In genomic region chr16:72317378-72317777, GRCh38 we compare ENCODE assay signal across 20 cellular contexts.
DNase-seq lines count a peak whose midpoint lies in the region; ATAC-seq, FAIRE-seq and TF ChIP-seq lines count a peak whose summit lies in the region.
"Had no signal": no experiment of that assay in that cellular context is flagged by ENCODE, and none has a peak within 500 bp of the region (broad histone marks: within the 10 kb centered on the region; RNA-seq: fewer than 3 reads in every experiment).

No MANE protein-coding gene starts in this region.

- H3K27ac ChIP-seq in HepG2 (ENCODE audit: extremely low read length, insufficient read depth, low read length), result no peak overlapping the region
- H3K27ac ChIP-seq in right lobe of liver, result no peak overlapping the region
- H3K27ac ChIP-seq in body of pancreas, result no peak overlapping the region
- peak overlapping the region in 1 of 2 donors; percentile 18 for H3K27ac ChIP-seq in left lung
- H3K27ac ChIP-seq in tibial artery, result peak overlapping the region; percentile 6 to 38
- H3K27ac ChIP-seq in CD4-positive, alpha-beta T cell (ENCODE audit: low read depth, low read length), result no peak overlapping the region
- H3K27ac ChIP-seq: spleen had no signal

- no peak for DNase-seq in HepG2 (ENCODE audit: low spot score)
- DNase-seq in right lobe of liver, result no peak
- no peak for DNase-seq in body of pancreas
- no peak for DNase-seq in left lung
- DNase-seq in tibial artery, result no peak
- no peak for DNase-seq in CD4-positive, alpha-beta T cell
- no peak for DNase-seq in ureter (ENCODE audit: low spot score)
- no peak for DNase-seq in GM20000 (ENCODE audit: low spot score)
- DNase-seq: activated CD8-positive, alpha-beta memory T cell treated with anti-CD3 and anti-CD28 coated beads, Interleukin-2, amount 50 U/mL, for 4 hours; activated naive CD4-positive, alpha-beta T cell treated with anti-CD3 and anti-CD28 coated beads, Interleukin-2, amount 10 ng/mL, durations not matched to agents 7 days and 5 days; mammary epithelial cell; NCI-H1436; NCI-H226; NK-92 treated with Interleukin-12 subunit alpha and Interleukin-12 subunit beta, amount 100 ng/mL, for 24 hours; spleen; stimulated activated naive CD4-positive, alpha-beta T cell; T-helper 17 cell had no signal

- no peaks in the 10 kb centered on the region for H3K27me3 Mint-ChIP-seq in CD4-positive, alpha-beta T cell
- H3K27me3 Mint-ChIP-seq: activated naive CD4-positive, alpha-beta T cell treated with anti-CD3 and anti-CD28 coated beads, Interleukin-2, amount 10 ng/mL, durations not matched to agents 7 days and 5 days; central memory CD8-positive, alpha-beta T cell; T-helper 17 cell had no signal

- in situ Hi-C loops in HepG2 (cut with HindIII; ENCODE audit: extremely low pct_ligation_motif_present, low pct_unique_long_range_greater_than_20kb), result no loop called here

- TF ChIP-seq EP300 in HepG2 (IDR thresholded peaks at IDR 0.05; ENCODE audit: low read depth in 2 of 2, low read length in 2 of 2), result no peak
- TF ChIP-seq EP300 in HepG2 (CRISPR knock-in tag; IDR thresholded peaks at IDR 0.05; ENCODE audit: borderline replicate concordance), result no peak

- 97% methylated on average over 4 of the region's 4 CpGs for WGBS in HepG2 (ENCODE audit: low lambda C conversion rate)
- 47% methylated on average over 4 of the region's 4 CpGs for WGBS in right lobe of liver (ENCODE audit: insufficient coverage, low coverage, low lambda C conversion rate, missing lambda C conversion rate)
- WGBS in body of pancreas, 2 donors, result 54 to 63% methylated on average over 4 of the region's 4 CpGs

- no peak overlapping the region for H3K4me2 ChIP-seq in HepG2 (ENCODE audit: low read depth, low read length)

- TF ChIP-seq CTCF in HepG2 (CRISPR knock-in tag; IDR thresholded peaks at IDR 0.05), result no peak
- TF ChIP-seq CTCF in right lobe of liver (IDR thresholded peaks at IDR 0.05), result no peak
- no peak for TF ChIP-seq CTCF in body of pancreas (IDR thresholded peaks at IDR 0.05)
- TF ChIP-seq CTCF in left lung (IDR thresholded peaks at IDR 0.05), result no peak
- no peak for TF ChIP-seq CTCF in tibial artery (IDR thresholded peaks at IDR 0.05)
- no peak for TF ChIP-seq CTCF in CD4-positive, alpha-beta T cell (IDR thresholded peaks at IDR 0.05)
- TF ChIP-seq CTCF in GM20000 (IDR thresholded peaks at IDR 0.05; ENCODE audit: extremely low read depth, missing control alignments), result no peak

- no peak for FAIRE-seq in HepG2 (lab: Jason Lieb, UNC)
- FAIRE-seq: K562 had no signal

- H3K4me3 ChIP-seq in HepG2 (replicated peaks in 1 of 3; ENCODE audit: insufficient read depth in 1 of 3, low read depth in 2 of 3, low read length in 3 of 3) (no peak overlapping the region), right lobe of liver (no peak overlapping the region), body of pancreas (no peak overlapping the region), left lung (no peak overlapping the region), tibial artery (no peak overlapping the region)
- H3K4me3 ChIP-seq: K562, spleen had no signal

- H3K9ac ChIP-seq in HepG2 (ENCODE audit: insufficient read depth, low read depth, low read length), result no peak overlapping the region

- H3K9me3 Mint-ChIP-seq in CD4-positive, alpha-beta T cell, result peaks cover 5% of the 10 kb centered on the region

- POLR2A ChIA-PET in HepG2 (lab: Yijun Ruan, JAX), result no interaction called here
- POLR2A ChIA-PET in CD4-positive, alpha-beta T cell (lab: Charles Lee), result no interaction called here

- TF ChIP-seq POLR2A in HepG2 (IDR thresholded peaks at IDR 0.05; ENCODE audit: insufficient read depth in 1 of 2, low read depth in 2 of 2, low read length in 2 of 2) (no peak), right lobe of liver (IDR thresholded peaks at IDR 0.05) (no peak), body of pancreas (IDR thresholded peaks at IDR 0.05) (no peak)

- intact Hi-C loops in HepG2 (cut with micrococcal nuclease; ENCODE audit: unreplicated experiment) (no loop called here), right lobe of liver (cut with DNase I) (no loop called here), body of pancreas (cut with DNase I) (no loop called here), left lung (cut with DNase I) (no loop called here), tibial artery (cut with DNase I; ENCODE audit: low total_unique reads) (no loop called here)
- intact Hi-C loops in CD4-positive, alpha-beta T cell (cut with DNase I, micrococcal nuclease), result no loop called here

- no peaks in the 10 kb centered on the region for H3K27me3 ChIP-seq in HepG2 (ENCODE audit: control insufficient read depth in 1 of 2, insufficient read depth in 2 of 2, low read length in 2 of 2)
- H3K27me3 ChIP-seq in right lobe of liver, result no peaks in the 10 kb centered on the region
- H3K27me3 ChIP-seq in body of pancreas, result no peaks in the 10 kb centered on the region
- no peaks in the 10 kb centered on the region for H3K27me3 ChIP-seq in left lung
- no peaks in the 10 kb centered on the region for H3K27me3 ChIP-seq in tibial artery
- H3K27me3 ChIP-seq in CD4-positive, alpha-beta T cell (ENCODE audit: control insufficient read depth, insufficient read depth, low read length), result no peaks in the 10 kb centered on the region
- H3K27me3 ChIP-seq: spleen had no signal

- no TSS peak for BruUV-seq in HepG2 (replicated peaks; lab: Mats Ljungman, UMichigan)

- no peak overlapping the region for H2AFZ ChIP-seq in HepG2 (ENCODE audit: low read length)

- no peaks in the 10 kb centered on the region for H3K79me2 ChIP-seq in HepG2 (ENCODE audit: insufficient read depth, low read length)

- no peak overlapping the region for H3K4me3 Mint-ChIP-seq in CD4-positive, alpha-beta T cell
- H3K4me3 Mint-ChIP-seq: activated naive CD4-positive, alpha-beta T cell treated with anti-CD3 and anti-CD28 coated beads, Interleukin-2, amount 10 ng/mL, durations not matched to agents 7 days and 5 days; central memory CD8-positive, alpha-beta T cell; T-helper 17 cell had no signal

- H3K36me3 ChIP-seq in HepG2 (replicated peaks in 1 of 2; ENCODE audit: control insufficient read depth in 1 of 2, insufficient read depth in 2 of 2, low read length in 2 of 2) (no peaks in the 10 kb centered on the region; a peak in 1 of 5 replicates), right lobe of liver (no peaks in the 10 kb centered on the region), body of pancreas (replicated peaks in 1 of 2; ENCODE audit: insufficient read depth in 1 of 2, low read depth in 2 of 2) (no peaks in the 10 kb centered on the region), left lung (no peaks in the 10 kb centered on the region), tibial artery (no peaks in the 10 kb centered on the region)

- ATAC-seq in HepG2 (no peak), right lobe of liver (no peak), body of pancreas (peak; percentile 24), left lung (peak; percentile 27)
- no peak for ATAC-seq in CD4-positive, alpha-beta T cell (ENCODE audit: poor library complexity)
- ATAC-seq: activated CD4-positive, CD25-positive, alpha-beta regulatory T cell treated with anti-CD3 and anti-CD28 coated beads, Interleukin-2, amount 50 U/mL, for 24 hours; K562; T-helper 17 cell had no signal

- no peak overlapping the region for H3K27ac Mint-ChIP-seq in CD4-positive, alpha-beta T cell
- H3K27ac Mint-ChIP-seq: activated naive CD4-positive, alpha-beta T cell treated with anti-CD3 and anti-CD28 coated beads, Interleukin-2, amount 10 ng/mL, durations not matched to agents 7 days and 5 days; T-helper 17 cell had no signal

- no peaks in the 10 kb centered on the region for H4K20me1 ChIP-seq in HepG2 (ENCODE audit: insufficient read depth, low read length)

- no peaks in the 10 kb centered on the region for H3K4me1 Mint-ChIP-seq in CD4-positive, alpha-beta T cell (ENCODE audit: low read depth)
- H3K4me1 Mint-ChIP-seq: activated naive CD4-positive, alpha-beta T cell treated with anti-CD3 and anti-CD28 coated beads, Interleukin-2, amount 10 ng/mL, durations not matched to agents 7 days and 5 days; central memory CD8-positive, alpha-beta T cell; T-helper 17 cell had no signal

- no peaks in the 10 kb centered on the region for H3K4me1 ChIP-seq in HepG2 (ENCODE audit: insufficient read depth, low read length)
- no peaks in the 10 kb centered on the region for H3K4me1 ChIP-seq in right lobe of liver
- no peaks in the 10 kb centered on the region for H3K4me1 ChIP-seq in body of pancreas
- no peaks in the 10 kb centered on the region for H3K4me1 ChIP-seq in left lung
- peaks cover 0 to 18% (median 2%) of the 10 kb centered on the region in 4 donors for H3K4me1 ChIP-seq in tibial artery
- H3K4me1 ChIP-seq: spleen had no signal

- no peak for TF ChIP-seq RAD21 in HepG2 (CRISPR knock-in tag; IDR thresholded peaks at IDR 0.05)

- CTCF ChIA-PET in HepG2 (lab: Yijun Ruan, JAX; ENCODE audit: low intra/inter-chr PET ratio, low total read pairs), result no interaction called here
- CTCF ChIA-PET in CD4-positive, alpha-beta T cell (lab: Charles Lee), result no interaction called here

- H3K9me3 ChIP-seq in HepG2 (ENCODE audit: low read length) (peaks cover 26% of the 10 kb centered on the region), right lobe of liver (no peaks in the 10 kb centered on the region), body of pancreas (peaks cover 0 to 10% (median 0%) of the 10 kb centered on the region in 3 donors), left lung (peaks cover 0 to 19% of the 10 kb centered on the region in 2 donors), tibial artery (peaks cover 0 to 5% (median 0%) of the 10 kb centered on the region in 3 donors)
- H3K9me3 ChIP-seq in CD4-positive, alpha-beta T cell (ENCODE audit: control insufficient read depth, low read length), result no peaks in the 10 kb centered on the region

- H3K36me3 Mint-ChIP-seq in CD4-positive, alpha-beta T cell (ENCODE audit: low read depth), result peaks cover 4% of the 10 kb centered on the region

TF ChIP-seq in HepG2, 621 proteins besides CTCF, POLR2A, EP300 and RAD21 (continues in another document):
- TF ChIP-seq, protein P1, sequence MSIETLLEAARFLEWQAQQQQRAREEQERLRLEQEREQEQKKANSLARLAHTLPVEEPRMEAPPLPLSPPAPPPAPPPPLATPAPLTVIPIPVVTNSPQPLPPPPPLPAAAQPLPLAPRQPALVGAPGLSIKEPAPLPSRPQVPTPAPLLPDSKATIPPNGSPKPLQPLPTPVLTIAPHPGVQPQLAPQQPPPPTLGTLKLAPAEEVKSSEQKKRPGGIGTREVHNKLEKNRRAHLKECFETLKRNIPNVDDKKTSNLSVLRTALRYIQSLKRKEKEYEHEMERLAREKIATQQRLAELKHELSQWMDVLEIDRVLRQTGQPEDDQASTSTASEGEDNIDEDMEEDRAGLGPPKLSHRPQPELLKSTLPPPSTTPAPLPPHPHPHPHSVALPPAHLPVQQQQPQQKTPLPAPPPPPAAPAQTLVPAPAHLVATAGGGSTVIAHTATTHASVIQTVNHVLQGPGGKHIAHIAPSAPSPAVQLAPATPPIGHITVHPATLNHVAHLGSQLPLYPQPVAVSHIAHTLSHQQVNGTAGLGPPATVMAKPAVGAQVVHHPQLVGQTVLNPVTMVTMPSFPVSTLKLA (IDR thresholded peaks at IDR 0.05), result peak; percentile 24; the same call in 1 of the 2 replicates
- TF ChIP-seq TP53 (CRISPR knock-in tag; conservative IDR thresholded peaks at IDR 0.05), result no peak

Comparison
In these comparisons a context has a peak if more than half of its experiments do, and no peak if none do; other contexts are left out.
1. ATAC-seq: peak in body of pancreas (single experiment) and left lung (single experiment); none in HepG2 (single experiment), right lobe of liver (0 of 4) and CD4-positive, alpha-beta T cell (single experiment).
2. H3K27ac ChIP-seq: peak in tibial artery (2 of 2); none in HepG2 (single experiment), right lobe of liver (0 of 3), body of pancreas (0 of 4) and CD4-positive, alpha-beta T cell (single experiment).